Comparison of ENCODE assay signal across 8 cellular contexts in genomic region chr11:18721576-18722292, GRCh38. TPM values are rescaled to one million over a fixed set of nuclear protein-coding genes. Genes with fewer than 3 reads are reported as not detected.
DNase-seq lines count a peak whose midpoint lies in the region; ATAC-seq and TF ChIP-seq lines count a peak whose summit lies in the region.

No MANE protein-coding gene starts in this region.

- peak overlapping the region; percentile 84 for H3K4me3 Mint-ChIP-seq in central memory CD8-positive, alpha-beta T cell

- peak overlapping the region; percentile 46 to 57 for H3K27ac ChIP-seq in left lung

- peaks cover 0 to 16% of the 10 kb centered on the region in 2 donors for H3K4me1 ChIP-seq in left lung

- intact Hi-C loops in left lung (cut with DNase I): no loop called here

- peak; percentile 59 for TF ChIP-seq CTCF in LNCAP (IDR thresholded peaks at IDR 0.05)
- peak; percentile 84 to 87 for TF ChIP-seq CTCF in left lung (IDR thresholded peaks at IDR 0.05)

- peaks cover 0 to 12% of the 10 kb centered on the region in 2 donors for H3K27me3 ChIP-seq in left lung

- no peak overlapping the region for H3K27ac Mint-ChIP-seq in central memory CD8-positive, alpha-beta T cell (ENCODE audit: low read depth)

- H3K4me3 ChIP-seq in left lung: peak overlapping the region; percentile 45 to 57

- no peaks in the 10 kb centered on the region for H3K9me3 ChIP-seq in left lung

- ATAC-seq in GM21786 (IDR thresholded peaks at IDR 0.05; ENCODE audit: unreplicated experiment) (peak; percentile 81), left lung (peak; percentile 85)
- ATAC-seq in central memory CD8-positive, alpha-beta T cell (replicated peaks; ENCODE audit: extremely low read depth, poor library complexity, severe bottlenecking): peak; percentile 64

- no peaks in the 10 kb centered on the region for H3K9me3 Mint-ChIP-seq in central memory CD8-positive, alpha-beta T cell

- peaks cover 22% of the 10 kb centered on the region for H3K4me1 Mint-ChIP-seq in central memory CD8-positive, alpha-beta T cell

- no peaks in the 10 kb centered on the region for H3K36me3 ChIP-seq in left lung

- DNase-seq in DMS 273 (lab: John Stamatoyannopoulos, UW; ENCODE audit: unreplicated experiment) (peak; percentile 61), DMS 273 treated with DMSO at 0.1 percent for 48 hours (lab: John Stamatoyannopoulos, UW) (no peak), UCSD-AML1 (lab: John Stamatoyannopoulos, UW; ENCODE audit: unreplicated experiment) (peak; percentile 48), left lung (peak in 1 of 2 donors; percentile 47)
- no peak for DNase-seq in central memory CD8-positive, alpha-beta T cell (ENCODE audit: low spot score in 2 of 2)
- DNase-seq in stimulated activated CD8-positive, alpha-beta memory T cell treated with anti-CD3 and anti-CD28 coated beads, Interleukin-15, amount 100 ng/mL, for 1 hour (ENCODE audit: low read depth): peak; percentile 28

- H3K27me3 Mint-ChIP-seq in central memory CD8-positive, alpha-beta T cell: no peaks in the 10 kb centered on the region

- peaks cover 1% of the 10 kb centered on the region for H3K36me3 Mint-ChIP-seq in central memory CD8-positive, alpha-beta T cell (ENCODE audit: insufficient read depth)

RNA-seq across cellular contexts. Expression of gene IGSF22, which starts 4.3 kb away (rescaled TPM):
- 1 to 10 TPM in 1 of 2 donors, under 1 TPM in 1; 0.52 to 1.1 TPM for total RNA-seq in left lung

RNA-seq across cellular contexts. Expression of gene TMEM86A, which starts 23.2 kb away (rescaled TPM):
- 1 to 10 TPM; 5.8 to 9.1 TPM for total RNA-seq in left lung

Comparison
In these comparisons a context has a peak if more than half of its experiments do, and no peak if none do; other contexts are left out.
1. DNase-seq: peak in DMS 273 (single experiment), UCSD-AML1 (single experiment) and stimulated activated CD8-positive, alpha-beta memory T cell treated with anti-CD3 and anti-CD28 coated beads, Interleukin-15, amount 100 ng/mL, for 1 hour (single experiment); none in DMS 273 treated with DMSO at 0.1 percent for 48 hours (single experiment) and central memory CD8-positive, alpha-beta T cell (0 of 2).
2. Peak in every context shown above with its lines, with median percentiles within 50 percentile points of each other: ATAC-seq.